1 cellular context compared by ENCODE assay signal in the genomic region with DNA sequence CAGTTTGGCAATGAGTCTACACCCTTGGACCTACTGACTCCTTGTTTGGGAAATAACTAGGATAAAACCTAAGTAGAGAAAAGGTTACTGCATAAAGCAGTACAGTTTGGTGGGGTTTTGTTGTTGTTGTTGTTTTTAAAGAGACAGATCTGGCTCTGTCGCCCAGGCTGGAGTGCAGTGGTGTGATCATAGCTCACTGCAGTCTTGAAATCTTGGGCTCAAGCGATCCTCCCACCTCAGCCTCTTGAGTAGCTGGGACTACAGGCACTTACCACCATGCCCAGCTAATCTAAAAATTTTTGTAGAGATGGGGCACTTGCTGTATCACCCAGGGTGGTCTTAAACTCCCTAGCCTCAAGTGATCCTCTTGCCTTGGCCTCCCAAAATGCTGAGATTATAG.
TF ChIP-seq lines count a peak whose summit lies in the region.

No MANE protein-coding gene starts in this region.

TF ChIP-seq in IMR-90, 13 proteins besides CTCF, POLR2A, EP300 and RAD21:
- TF ChIP-seq, protein P1, sequence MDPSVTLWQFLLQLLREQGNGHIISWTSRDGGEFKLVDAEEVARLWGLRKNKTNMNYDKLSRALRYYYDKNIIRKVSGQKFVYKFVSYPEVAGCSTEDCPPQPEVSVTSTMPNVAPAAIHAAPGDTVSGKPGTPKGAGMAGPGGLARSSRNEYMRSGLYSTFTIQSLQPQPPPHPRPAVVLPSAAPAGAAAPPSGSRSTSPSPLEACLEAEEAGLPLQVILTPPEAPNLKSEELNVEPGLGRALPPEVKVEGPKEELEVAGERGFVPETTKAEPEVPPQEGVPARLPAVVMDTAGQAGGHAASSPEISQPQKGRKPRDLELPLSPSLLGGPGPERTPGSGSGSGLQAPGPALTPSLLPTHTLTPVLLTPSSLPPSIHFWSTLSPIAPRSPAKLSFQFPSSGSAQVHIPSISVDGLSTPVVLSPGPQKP (IDR thresholded peaks at IDR 0.05; ENCODE audit: borderline replicate concordance, low read depth, low read length) = no peak
- TF ChIP-seq NFE2L2 (IDR thresholded peaks at IDR 0.05; ENCODE audit: low read depth, low read length) (no peak), FOS (IDR thresholded peaks at IDR 0.05; ENCODE audit: low read depth, low read length) (no peak), RFX5 (IDR thresholded peaks at IDR 0.05; ENCODE audit: low read depth, low read length) (no peak), SMC3 (IDR thresholded peaks at IDR 0.05; ENCODE audit: low read depth, low read length) (no peak), RCOR1 (IDR thresholded peaks at IDR 0.05; ENCODE audit: insufficient replicate concordance, low read length) (no peak), MXI1 (IDR thresholded peaks at IDR 0.05; ENCODE audit: borderline replicate concordance, low read depth, low read length) (no peak), CEBPB (IDR thresholded peaks at IDR 0.05; ENCODE audit: low read depth, low read length) (no peak), MAFK (IDR thresholded peaks at IDR 0.05; ENCODE audit: low read depth, low read length) (no peak), MAZ (IDR thresholded peaks at IDR 0.05; ENCODE audit: borderline replicate concordance, low read depth, low read length) (no peak), BHLHE40 (IDR thresholded peaks at IDR 0.05; ENCODE audit: low read depth, low read length) (no peak), CHD1 (IDR thresholded peaks at IDR 0.05; ENCODE audit: low read depth, low read length) (no peak)
- TF ChIP-seq, protein P2, sequence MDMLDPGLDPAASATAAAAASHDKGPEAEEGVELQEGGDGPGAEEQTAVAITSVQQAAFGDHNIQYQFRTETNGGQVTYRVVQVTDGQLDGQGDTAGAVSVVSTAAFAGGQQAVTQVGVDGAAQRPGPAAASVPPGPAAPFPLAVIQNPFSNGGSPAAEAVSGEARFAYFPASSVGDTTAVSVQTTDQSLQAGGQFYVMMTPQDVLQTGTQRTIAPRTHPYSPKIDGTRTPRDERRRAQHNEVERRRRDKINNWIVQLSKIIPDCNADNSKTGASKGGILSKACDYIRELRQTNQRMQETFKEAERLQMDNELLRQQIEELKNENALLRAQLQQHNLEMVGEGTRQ (IDR thresholded peaks at IDR 0.05; ENCODE audit: low read depth, low read length) = no peak
